In the genomic region with DNA sequence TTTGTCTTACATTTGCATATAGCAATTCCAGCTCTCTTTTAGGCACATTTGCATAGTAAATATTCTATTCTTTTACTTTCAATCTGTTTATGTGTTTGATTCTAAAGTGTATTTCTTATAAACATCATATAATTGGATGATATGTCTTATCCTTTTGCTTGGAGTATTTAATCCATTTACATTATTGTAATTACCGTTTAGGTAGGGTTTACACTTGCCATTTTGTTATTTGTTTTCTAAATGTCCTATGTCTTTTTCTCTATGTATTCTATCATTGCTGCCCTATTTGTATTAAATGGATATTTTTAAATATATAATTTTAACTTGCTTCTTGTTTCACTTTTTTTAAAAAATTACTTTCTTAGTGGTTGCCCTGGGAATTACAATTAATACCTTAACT, we compare ENCODE assay signal across 32 cellular contexts. TPM values are rescaled to one million over a fixed set of nuclear protein-coding genes. Genes with fewer than 3 reads are reported as not detected.
"Had no signal": no experiment of that assay in that cellular context is flagged by ENCODE, and none has a peak within 500 bp of the region (broad histone marks: within the 10 kb centered on the region; RNA-seq: fewer than 3 reads in every experiment).

No MANE protein-coding gene starts in this region.

- DNase-seq: hypothalamus; immature natural killer cell; islet precursor cell; left ventricle myocardium inferior; mesendoderm; naive B cell; natural killer cell; nephron progenitor cell; occipital lobe; ovary; right lobe of liver; stimulated activated CD4-positive, alpha-beta T cell treated with anti-CD3 and anti-CD28 coated beads, Interleukin-1b, Interleukin-23, amount 100 ng/mL, for 48 hours; stimulated activated CD4-positive, alpha-beta T cell treated with anti-CD3 and anti-CD28 coated beads, Interleukin-4, amount 100 ng/mL, for 1 hour; stimulated activated naive B cell treated with anti-CD40 and anti-IgM and Interleukin-4, amounts not matched to agents 10 μg/mL and 1 μg/mL and 100 μg/mL, for 72 hours; stimulated activated naive CD8-positive, alpha-beta T cell treated with anti-CD3 and anti-CD28 coated beads, Interleukin-15, Interleukin-2, amounts not matched to agents 100 U/mL and 50 U/mL, for 24 hours; stomach; testis; thyroid gland; transverse colon; upper lobe of right lung had no signal

- H3K4me2 ChIP-seq: neural progenitor cell, smooth muscle cell had no signal

- H3K4me3 Mint-ChIP-seq: immature natural killer cell; mesothelial cell of epicardium; naive B cell; natural killer cell; nephron progenitor cell; neural progenitor cell; stimulated activated naive B cell treated with anti-CD40 and anti-IgM and Interleukin-4, amounts not matched to agents 10 μg/mL and 1 μg/mL and 100 μg/mL, for 72 hours had no signal

- H3K4me3 ChIP-seq: left ventricle myocardium inferior, lung, neural progenitor cell, ovary, right atrium auricular region, right lobe of liver, smooth muscle cell, stomach, testis, thyroid gland, transverse colon, upper lobe of right lung had no signal

- H3K27me3 ChIP-seq: ovary, right atrium auricular region, right lobe of liver, stomach, testis, thyroid gland, transverse colon, upper lobe of right lung had no signal

- H3K36me3 ChIP-seq: left ventricle myocardium inferior, neural progenitor cell, neutrophil, ovary, right atrium auricular region, right lobe of liver, stomach, thyroid gland, transverse colon, upper lobe of right lung had no signal

- H3K4me1 ChIP-seq: right lobe of liver, thyroid gland, transverse colon, upper lobe of right lung had no signal

- H2AFZ ChIP-seq: neural progenitor cell had no signal

- H3K27ac Mint-ChIP-seq: immature natural killer cell; mesothelial cell of epicardium; natural killer cell; nephron progenitor cell; neural progenitor cell; progenitor cell of endocrine pancreas; stimulated activated naive B cell treated with anti-CD40 and anti-IgM and Interleukin-4, amounts not matched to agents 10 μg/mL and 1 μg/mL and 100 μg/mL, for 72 hours had no signal

- H3K9me3 ChIP-seq: neutrophil, ovary, right lobe of liver, testis had no signal

- H3K9me3 Mint-ChIP-seq: natural killer cell had no signal

- H3K36me3 Mint-ChIP-seq: immature natural killer cell; mesothelial cell of epicardium; neural progenitor cell; stimulated activated naive B cell treated with anti-CD40 and anti-IgM and Interleukin-4, amounts not matched to agents 10 μg/mL and 1 μg/mL and 100 μg/mL, for 72 hours had no signal

- H3K4me1 Mint-ChIP-seq: immature natural killer cell; naive B cell; natural killer cell; stimulated activated naive B cell treated with anti-CD40 and anti-IgM and Interleukin-4, amounts not matched to agents 10 μg/mL and 1 μg/mL and 100 μg/mL, for 72 hours had no signal

- ATAC-seq: natural killer cell; right lobe of liver; stimulated activated naive B cell treated with anti-CD40 and anti-IgM and Interleukin-4, amounts not matched to agents 10 μg/mL and 1 μg/mL and 100 μg/mL, for 72 hours; stimulated activated naive CD8-positive, alpha-beta T cell treated with anti-CD3 and anti-CD28 coated beads, Interleukin-15, Interleukin-2, amounts not matched to agents 100 U/mL and 50 U/mL, for 24 hours; upper lobe of right lung had no signal

- FAIRE-seq: urothelium cell line had no signal

- H3K9ac ChIP-seq: neural progenitor cell had no signal

- H3K27ac ChIP-seq: left ventricle myocardium inferior, neural progenitor cell, neutrophil, ovary, right atrium auricular region, right lobe of liver, stomach, testis, thyroid gland, transverse colon, upper lobe of right lung had no signal

RNA-seq across cellular contexts. Expression of gene ACCSL, which starts 22.8 kb away (rescaled TPM):
- total RNA-seq: kidney epithelial cell, left ventricle myocardium inferior, mesothelial cell of epicardium, natural killer cell, occipital lobe, ovary, progenitor cell of endocrine pancreas, pulmonary artery endothelial cell, renal cortical epithelial cell, right atrium auricular region, right lobe of liver, skeletal muscle tissue, smooth muscle cell, stomach, thyroid gland, transverse colon, upper lobe of right lung had no signal
- polyA plus RNA-seq: immature natural killer cell, smooth muscle cell, stomach had no signal
